In genomic region chr2:238057696-238058575, GRCh38 we compare ENCODE assay signal across 3 cellular contexts. TPM values are rescaled to one million over a fixed set of nuclear protein-coding genes. Genes with fewer than 3 reads are reported as not detected.
"Had no signal": no experiment of that assay in that cellular context is flagged by ENCODE, and none has a peak within 500 bp of the region (broad histone marks: within the 10 kb centered on the region; RNA-seq: fewer than 3 reads in every experiment).

No MANE protein-coding gene starts in this region.

RNA-seq across cellular contexts. Expression of gene ESPNL, which starts 42.2 kb away (rescaled TPM):
- total RNA-seq: aorta, M059J, Right ventricle myocardium superior had no signal
